1 cellular context compared by ENCODE assay signal in the genomic region with DNA sequence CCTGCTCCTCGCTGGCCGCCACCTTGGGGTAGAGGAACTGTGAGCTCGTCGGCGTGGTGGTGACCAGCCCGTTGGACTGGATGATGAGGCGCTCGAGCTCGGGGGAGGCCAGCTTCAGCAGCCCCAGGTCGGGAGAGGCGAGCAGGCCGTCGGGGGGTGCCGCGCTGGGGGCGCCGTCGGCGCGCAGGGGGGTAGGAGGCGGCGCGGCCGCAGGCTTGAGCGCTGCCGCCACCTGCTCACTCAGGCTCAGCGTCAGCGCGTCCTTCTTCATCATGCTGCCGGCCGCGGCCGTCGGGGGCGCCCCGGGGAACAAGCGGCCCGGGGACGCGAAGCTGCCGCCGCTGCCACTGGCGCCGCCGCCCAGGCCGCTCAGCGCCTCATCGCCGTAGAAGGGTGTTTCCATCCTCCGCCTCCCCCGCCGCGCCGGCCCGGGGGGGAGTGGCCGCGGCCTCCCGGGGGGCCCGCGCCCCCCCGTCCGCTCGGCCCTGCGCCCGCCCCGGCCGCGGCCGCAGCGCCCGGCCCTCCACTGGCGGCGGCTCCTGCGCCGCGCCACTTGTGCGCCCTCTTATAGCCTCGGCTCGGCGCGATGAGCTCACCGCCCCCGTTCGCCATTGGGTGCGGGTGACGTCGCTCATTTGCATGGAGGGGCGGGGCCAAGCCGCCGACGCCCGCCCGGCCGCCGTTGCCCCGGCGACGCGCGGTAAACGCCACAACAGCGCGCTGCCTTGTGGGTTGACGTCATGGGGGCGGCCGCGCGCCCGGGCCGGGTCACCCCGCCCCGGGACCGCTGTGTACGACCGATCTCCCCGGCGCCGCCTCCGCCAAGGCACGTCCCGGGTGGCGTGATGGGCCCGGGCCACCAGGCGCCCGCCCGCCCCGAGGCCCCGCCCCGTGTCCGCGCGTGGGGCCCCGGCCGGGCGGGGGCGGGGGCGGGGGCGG.
TF ChIP-seq lines count a peak whose summit lies in the region.

A gene (minus strand): TSS at position 541 of the 939 bp plus-strand sequence. CDS start 138 bp downstream, at position 403.

TF ChIP-seq in GM12878, 131 proteins besides CTCF, POLR2A, EP300 and RAD21 (continued from another document and continues in another):
- TF ChIP-seq BRCA1 (IDR thresholded peaks at IDR 0.05; ENCODE audit: low read depth, low read length) (no peak), STAT1 (conservative IDR thresholded peaks at IDR 0.05) (no peak), POU2F2 (IDR thresholded peaks at IDR 0.05; ENCODE audit: borderline replicate concordance, low read depth, low read length) (peak; percentile 95), NFYA (IDR thresholded peaks at IDR 0.05; ENCODE audit: borderline replicate concordance, low read depth, low read length) (no peak), YBX1 (IDR thresholded peaks at IDR 0.05) (no peak), CREM (IDR thresholded peaks at IDR 0.05; ENCODE audit: low read depth) (no peak), DPF2 (IDR thresholded peaks at IDR 0.05) (peak; percentile 76), IKZF1 (conservative IDR thresholded peaks at IDR 0.05) (peak; percentile 93), HDAC2 (IDR thresholded peaks at IDR 0.05) (no peak), CBX5 (IDR thresholded peaks at IDR 0.05; ENCODE audit: low read depth) (no peak), ZSCAN29 (IDR thresholded peaks at IDR 0.05) (peak; percentile 19; the same call in 1 of the 2 replicates), EED (IDR thresholded peaks at IDR 0.05; ENCODE audit: low read depth) (no peak; the same call in 1 of the 2 replicates), NBN (IDR thresholded peaks at IDR 0.05) (no peak), MTA2 (IDR thresholded peaks at IDR 0.05; ENCODE audit: low read depth) (no peak), CHD4 (IDR thresholded peaks at IDR 0.05) (no peak), JUND (IDR thresholded peaks at IDR 0.05; ENCODE audit: low read depth, low read length) (peak; percentile 88), HCFC1 (IDR thresholded peaks at IDR 0.05; ENCODE audit: low read length) (no peak; the same call in 1 of the 2 replicates), HDAC6 (IDR thresholded peaks at IDR 0.05; ENCODE audit: unreplicated experiment) (no peak), ZNF217 (IDR thresholded peaks at IDR 0.05) (no peak), RCOR1 (conservative IDR thresholded peaks at IDR 0.05; ENCODE audit: low read depth, low read length) (no peak; the same call in 1 of the 2 replicates), SMAD5 (IDR thresholded peaks at IDR 0.05; ENCODE audit: low read depth) (peak; percentile 37; the same call in 1 of the 2 replicates), KLF5 (IDR thresholded peaks at IDR 0.05; ENCODE audit: partially characterized antibody) (no peak), KAT2A (conservative IDR thresholded peaks at IDR 0.05; ENCODE audit: control insufficient read depth, low read depth, low read length) (no peak), TAF1 (IDR thresholded peaks at IDR 0.05; ENCODE audit: borderline replicate concordance, low read depth, low read length) (peak; percentile 94)
- TF ChIP-seq, protein P1, sequence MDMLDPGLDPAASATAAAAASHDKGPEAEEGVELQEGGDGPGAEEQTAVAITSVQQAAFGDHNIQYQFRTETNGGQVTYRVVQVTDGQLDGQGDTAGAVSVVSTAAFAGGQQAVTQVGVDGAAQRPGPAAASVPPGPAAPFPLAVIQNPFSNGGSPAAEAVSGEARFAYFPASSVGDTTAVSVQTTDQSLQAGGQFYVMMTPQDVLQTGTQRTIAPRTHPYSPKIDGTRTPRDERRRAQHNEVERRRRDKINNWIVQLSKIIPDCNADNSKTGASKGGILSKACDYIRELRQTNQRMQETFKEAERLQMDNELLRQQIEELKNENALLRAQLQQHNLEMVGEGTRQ (IDR thresholded peaks at IDR 0.05; ENCODE audit: borderline replicate concordance, low read depth, low read length): no peak
- TF ChIP-seq, protein P2, sequence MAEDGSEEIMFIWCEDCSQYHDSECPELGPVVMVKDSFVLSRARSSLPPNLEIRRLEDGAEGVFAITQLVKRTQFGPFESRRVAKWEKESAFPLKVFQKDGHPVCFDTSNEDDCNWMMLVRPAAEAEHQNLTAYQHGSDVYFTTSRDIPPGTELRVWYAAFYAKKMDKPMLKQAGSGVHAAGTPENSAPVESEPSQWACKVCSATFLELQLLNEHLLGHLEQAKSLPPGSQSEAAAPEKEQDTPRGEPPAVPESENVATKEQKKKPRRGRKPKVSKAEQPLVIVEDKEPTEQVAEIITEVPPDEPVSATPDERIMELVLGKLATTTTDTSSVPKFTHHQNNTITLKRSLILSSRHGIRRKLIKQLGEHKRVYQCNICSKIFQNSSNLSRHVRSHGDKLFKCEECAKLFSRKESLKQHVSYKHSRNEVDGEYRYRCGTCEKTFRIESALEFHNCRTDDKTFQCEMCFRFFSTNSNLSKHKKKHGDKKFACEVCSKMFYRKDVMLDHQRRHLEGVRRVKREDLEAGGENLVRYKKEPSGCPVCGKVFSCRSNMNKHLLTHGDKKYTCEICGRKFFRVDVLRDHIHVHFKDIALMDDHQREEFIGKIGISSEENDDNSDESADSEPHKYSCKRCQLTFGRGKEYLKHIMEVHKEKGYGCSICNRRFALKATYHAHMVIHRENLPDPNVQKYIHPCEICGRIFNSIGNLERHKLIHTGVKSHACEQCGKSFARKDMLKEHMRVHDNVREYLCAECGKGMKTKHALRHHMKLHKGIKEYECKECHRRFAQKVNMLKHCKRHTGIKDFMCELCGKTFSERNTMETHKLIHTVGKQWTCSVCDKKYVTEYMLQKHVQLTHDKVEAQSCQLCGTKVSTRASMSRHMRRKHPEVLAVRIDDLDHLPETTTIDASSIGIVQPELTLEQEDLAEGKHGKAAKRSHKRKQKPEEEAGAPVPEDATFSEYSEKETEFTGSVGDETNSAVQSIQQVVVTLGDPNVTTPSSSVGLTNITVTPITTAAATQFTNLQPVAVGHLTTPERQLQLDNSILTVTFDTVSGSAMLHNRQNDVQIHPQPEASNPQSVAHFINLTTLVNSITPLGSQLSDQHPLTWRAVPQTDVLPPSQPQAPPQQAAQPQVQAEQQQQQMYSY (CRISPR knock-in tag; IDR thresholded peaks at IDR 0.05): no peak
- TF ChIP-seq, protein P3, sequence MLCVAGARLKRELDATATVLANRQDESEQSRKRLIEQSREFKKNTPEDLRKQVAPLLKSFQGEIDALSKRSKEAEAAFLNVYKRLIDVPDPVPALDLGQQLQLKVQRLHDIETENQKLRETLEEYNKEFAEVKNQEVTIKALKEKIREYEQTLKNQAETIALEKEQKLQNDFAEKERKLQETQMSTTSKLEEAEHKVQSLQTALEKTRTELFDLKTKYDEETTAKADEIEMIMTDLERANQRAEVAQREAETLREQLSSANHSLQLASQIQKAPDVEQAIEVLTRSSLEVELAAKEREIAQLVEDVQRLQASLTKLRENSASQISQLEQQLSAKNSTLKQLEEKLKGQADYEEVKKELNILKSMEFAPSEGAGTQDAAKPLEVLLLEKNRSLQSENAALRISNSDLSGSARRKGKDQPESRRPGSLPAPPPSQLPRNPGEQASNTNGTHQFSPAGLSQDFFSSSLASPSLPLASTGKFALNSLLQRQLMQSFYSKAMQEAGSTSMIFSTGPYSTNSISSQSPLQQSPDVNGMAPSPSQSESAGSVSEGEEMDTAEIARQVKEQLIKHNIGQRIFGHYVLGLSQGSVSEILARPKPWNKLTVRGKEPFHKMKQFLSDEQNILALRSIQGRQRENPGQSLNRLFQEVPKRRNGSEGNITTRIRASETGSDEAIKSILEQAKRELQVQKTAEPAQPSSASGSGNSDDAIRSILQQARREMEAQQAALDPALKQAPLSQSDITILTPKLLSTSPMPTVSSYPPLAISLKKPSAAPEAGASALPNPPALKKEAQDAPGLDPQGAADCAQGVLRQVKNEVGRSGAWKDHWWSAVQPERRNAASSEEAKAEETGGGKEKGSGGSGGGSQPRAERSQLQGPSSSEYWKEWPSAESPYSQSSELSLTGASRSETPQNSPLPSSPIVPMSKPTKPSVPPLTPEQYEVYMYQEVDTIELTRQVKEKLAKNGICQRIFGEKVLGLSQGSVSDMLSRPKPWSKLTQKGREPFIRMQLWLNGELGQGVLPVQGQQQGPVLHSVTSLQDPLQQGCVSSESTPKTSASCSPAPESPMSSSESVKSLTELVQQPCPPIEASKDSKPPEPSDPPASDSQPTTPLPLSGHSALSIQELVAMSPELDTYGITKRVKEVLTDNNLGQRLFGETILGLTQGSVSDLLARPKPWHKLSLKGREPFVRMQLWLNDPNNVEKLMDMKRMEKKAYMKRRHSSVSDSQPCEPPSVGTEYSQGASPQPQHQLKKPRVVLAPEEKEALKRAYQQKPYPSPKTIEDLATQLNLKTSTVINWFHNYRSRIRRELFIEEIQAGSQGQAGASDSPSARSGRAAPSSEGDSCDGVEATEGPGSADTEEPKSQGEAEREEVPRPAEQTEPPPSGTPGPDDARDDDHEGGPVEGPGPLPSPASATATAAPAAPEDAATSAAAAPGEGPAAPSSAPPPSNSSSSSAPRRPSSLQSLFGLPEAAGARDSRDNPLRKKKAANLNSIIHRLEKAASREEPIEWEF (IDR thresholded peaks at IDR 0.05; ENCODE audit: insufficient replicate concordance, low read depth, low read length): no peak
- TF ChIP-seq, protein P4, sequence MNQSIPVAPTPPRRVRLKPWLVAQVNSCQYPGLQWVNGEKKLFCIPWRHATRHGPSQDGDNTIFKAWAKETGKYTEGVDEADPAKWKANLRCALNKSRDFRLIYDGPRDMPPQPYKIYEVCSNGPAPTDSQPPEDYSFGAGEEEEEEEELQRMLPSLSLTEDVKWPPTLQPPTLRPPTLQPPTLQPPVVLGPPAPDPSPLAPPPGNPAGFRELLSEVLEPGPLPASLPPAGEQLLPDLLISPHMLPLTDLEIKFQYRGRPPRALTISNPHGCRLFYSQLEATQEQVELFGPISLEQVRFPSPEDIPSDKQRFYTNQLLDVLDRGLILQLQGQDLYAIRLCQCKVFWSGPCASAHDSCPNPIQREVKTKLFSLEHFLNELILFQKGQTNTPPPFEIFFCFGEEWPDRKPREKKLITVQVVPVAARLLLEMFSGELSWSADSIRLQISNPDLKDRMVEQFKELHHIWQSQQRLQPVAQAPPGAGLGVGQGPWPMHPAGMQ (IDR thresholded peaks at IDR 0.05; ENCODE audit: borderline replicate concordance): no peak
- TF ChIP-seq, protein P5, sequence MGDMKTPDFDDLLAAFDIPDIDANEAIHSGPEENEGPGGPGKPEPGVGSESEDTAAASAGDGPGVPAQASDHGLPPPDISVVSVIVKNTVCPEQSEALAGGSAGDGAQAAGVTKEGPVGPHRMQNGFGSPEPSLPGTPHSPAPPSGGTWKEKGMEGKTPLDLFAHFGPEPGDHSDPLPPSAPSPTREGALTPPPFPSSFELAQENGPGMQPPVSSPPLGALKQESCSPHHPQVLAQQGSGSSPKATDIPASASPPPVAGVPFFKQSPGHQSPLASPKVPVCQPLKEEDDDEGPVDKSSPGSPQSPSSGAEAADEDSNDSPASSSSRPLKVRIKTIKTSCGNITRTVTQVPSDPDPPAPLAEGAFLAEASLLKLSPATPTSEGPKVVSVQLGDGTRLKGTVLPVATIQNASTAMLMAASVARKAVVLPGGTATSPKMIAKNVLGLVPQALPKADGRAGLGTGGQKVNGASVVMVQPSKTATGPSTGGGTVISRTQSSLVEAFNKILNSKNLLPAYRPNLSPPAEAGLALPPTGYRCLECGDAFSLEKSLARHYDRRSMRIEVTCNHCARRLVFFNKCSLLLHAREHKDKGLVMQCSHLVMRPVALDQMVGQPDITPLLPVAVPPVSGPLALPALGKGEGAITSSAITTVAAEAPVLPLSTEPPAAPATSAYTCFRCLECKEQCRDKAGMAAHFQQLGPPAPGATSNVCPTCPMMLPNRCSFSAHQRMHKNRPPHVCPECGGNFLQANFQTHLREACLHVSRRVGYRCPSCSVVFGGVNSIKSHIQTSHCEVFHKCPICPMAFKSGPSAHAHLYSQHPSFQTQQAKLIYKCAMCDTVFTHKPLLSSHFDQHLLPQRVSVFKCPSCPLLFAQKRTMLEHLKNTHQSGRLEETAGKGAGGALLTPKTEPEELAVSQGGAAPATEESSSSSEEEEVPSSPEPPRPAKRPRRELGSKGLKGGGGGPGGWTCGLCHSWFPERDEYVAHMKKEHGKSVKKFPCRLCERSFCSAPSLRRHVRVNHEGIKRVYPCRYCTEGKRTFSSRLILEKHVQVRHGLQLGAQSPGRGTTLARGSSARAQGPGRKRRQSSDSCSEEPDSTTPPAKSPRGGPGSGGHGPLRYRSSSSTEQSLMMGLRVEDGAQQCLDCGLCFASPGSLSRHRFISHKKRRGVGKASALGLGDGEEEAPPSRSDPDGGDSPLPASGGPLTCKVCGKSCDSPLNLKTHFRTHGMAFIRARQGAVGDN (IDR thresholded peaks at IDR 0.05): peak; percentile 82
- TF ChIP-seq, protein P6, sequence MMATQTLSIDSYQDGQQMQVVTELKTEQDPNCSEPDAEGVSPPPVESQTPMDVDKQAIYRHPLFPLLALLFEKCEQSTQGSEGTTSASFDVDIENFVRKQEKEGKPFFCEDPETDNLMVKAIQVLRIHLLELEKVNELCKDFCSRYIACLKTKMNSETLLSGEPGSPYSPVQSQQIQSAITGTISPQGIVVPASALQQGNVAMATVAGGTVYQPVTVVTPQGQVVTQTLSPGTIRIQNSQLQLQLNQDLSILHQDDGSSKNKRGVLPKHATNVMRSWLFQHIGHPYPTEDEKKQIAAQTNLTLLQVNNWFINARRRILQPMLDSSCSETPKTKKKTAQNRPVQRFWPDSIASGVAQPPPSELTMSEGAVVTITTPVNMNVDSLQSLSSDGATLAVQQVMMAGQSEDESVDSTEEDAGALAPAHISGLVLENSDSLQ (IDR thresholded peaks at IDR 0.05): peak; percentile 86
- TF ChIP-seq, protein P7, sequence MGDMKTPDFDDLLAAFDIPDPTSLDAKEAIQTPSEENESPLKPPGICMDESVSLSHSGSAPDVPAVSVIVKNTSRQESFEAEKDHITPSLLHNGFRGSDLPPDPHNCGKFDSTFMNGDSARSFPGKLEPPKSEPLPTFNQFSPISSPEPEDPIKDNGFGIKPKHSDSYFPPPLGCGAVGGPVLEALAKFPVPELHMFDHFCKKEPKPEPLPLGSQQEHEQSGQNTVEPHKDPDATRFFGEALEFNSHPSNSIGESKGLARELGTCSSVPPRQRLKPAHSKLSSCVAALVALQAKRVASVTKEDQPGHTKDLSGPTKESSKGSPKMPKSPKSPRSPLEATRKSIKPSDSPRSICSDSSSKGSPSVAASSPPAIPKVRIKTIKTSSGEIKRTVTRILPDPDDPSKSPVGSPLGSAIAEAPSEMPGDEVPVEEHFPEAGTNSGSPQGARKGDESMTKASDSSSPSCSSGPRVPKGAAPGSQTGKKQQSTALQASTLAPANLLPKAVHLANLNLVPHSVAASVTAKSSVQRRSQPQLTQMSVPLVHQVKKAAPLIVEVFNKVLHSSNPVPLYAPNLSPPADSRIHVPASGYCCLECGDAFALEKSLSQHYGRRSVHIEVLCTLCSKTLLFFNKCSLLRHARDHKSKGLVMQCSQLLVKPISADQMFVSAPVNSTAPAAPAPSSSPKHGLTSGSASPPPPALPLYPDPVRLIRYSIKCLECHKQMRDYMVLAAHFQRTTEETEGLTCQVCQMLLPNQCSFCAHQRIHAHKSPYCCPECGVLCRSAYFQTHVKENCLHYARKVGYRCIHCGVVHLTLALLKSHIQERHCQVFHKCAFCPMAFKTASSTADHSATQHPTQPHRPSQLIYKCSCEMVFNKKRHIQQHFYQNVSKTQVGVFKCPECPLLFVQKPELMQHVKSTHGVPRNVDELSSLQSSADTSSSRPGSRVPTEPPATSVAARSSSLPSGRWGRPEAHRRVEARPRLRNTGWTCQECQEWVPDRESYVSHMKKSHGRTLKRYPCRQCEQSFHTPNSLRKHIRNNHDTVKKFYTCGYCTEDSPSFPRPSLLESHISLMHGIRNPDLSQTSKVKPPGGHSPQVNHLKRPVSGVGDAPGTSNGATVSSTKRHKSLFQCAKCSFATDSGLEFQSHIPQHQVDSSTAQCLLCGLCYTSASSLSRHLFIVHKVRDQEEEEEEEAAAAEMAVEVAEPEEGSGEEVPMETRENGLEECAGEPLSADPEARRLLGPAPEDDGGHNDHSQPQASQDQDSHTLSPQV (IDR thresholded peaks at IDR 0.05): peak; percentile 79
- TF ChIP-seq, protein P8, sequence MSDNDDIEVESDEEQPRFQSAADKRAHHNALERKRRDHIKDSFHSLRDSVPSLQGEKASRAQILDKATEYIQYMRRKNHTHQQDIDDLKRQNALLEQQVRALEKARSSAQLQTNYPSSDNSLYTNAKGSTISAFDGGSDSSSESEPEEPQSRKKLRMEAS (IDR thresholded peaks at IDR 0.05; ENCODE audit: low read depth, low read length): no peak; the same call in none of the 2 replicates
